ENCODE assay signal across 26 cellular contexts in the genomic region with DNA sequence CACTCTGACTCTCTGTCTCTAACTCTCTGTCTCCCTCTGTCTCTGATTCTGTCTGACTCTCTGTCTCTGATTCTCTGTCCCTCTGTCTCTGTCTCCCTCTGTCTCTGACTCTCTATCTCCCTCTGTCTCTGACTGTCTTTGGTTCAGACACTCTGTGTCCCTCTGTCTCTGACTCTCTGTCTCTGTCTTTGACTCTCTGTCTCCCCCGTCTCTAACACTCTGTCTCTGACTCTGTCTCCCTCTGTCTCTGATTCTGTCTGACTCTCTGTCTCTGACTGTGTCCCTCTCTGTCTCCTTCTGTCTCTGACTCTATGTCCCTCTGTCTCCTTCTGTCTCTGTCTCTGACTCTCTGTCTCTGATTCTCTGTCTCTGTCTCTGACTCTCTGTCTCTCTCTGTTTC.
"Had no signal": no experiment of that assay in that cellular context is flagged by ENCODE, and none has a peak within 500 bp of the region (broad histone marks: within the 10 kb centered on the region; RNA-seq: fewer than 3 reads in every experiment).

No MANE protein-coding gene starts in this region.

- H3K27me3 ChIP-seq: MG63, SJSA1 had no signal

- H3K27ac Mint-ChIP-seq: T-cell had no signal

- ATAC-seq: T-cell had no signal

- H3K9me3 Mint-ChIP-seq: T-cell had no signal

- H3K9me3 ChIP-seq: MG63, SJSA1, SK-N-SH had no signal

- H3K4me1 ChIP-seq: SJSA1 had no signal

- H3K4me2 ChIP-seq: SK-N-SH had no signal

- H3K4me3 ChIP-seq: MG63, SJSA1 had no signal

- FAIRE-seq: HTR-8/SVneo, RCC 7860 had no signal

- DNase-seq: KG1, MG63, NCI-H1092, NCI-H1105 treated with DMSO at 0.1 percent for 48 hours, NCI-H1417 treated with DMSO at 0.1 percent for 48 hours, NCI-H146, NCI-H1694 treated with DMSO at 0.1 percent for 48 hours, NCI-H1930, NCI-H2081, NCI-H2107, NCI-H226, NCI-H446, NCI-H510A, NCI-H524 treated with DMSO at 0.1 percent for 48 hours, NCI-H69, NCI-H774, Right ventricle myocardium superior, RPMI8226, SIG-M5, SK-N-SH, SW 1271, T-cell had no signal

- H3K4me3 Mint-ChIP-seq: T-cell had no signal

- H3K36me3 Mint-ChIP-seq: T-cell had no signal

- H3K9ac ChIP-seq: SK-N-SH had no signal

- H3K27ac ChIP-seq: HL-60, SJSA1 had no signal

- H3K36me3 ChIP-seq: MG63, SJSA1 had no signal
